21 cellular contexts compared by ENCODE assay signal in genomic region chr1:167746013-167746672, GRCh38. TPM values are rescaled to one million over a fixed set of nuclear protein-coding genes. Genes with fewer than 3 reads are reported as not detected.
DNase-seq lines count a peak whose midpoint lies in the region; ATAC-seq and TF ChIP-seq lines count a peak whose summit lies in the region.
"Had no signal": no experiment of that assay in that cellular context is flagged by ENCODE, and none has a peak within 500 bp of the region (broad histone marks: within the 10 kb centered on the region; RNA-seq: fewer than 3 reads in every experiment).

No MANE protein-coding gene starts in this region.

- H3K4ac ChIP-seq in IMR-90 (ENCODE audit: low read depth, low read length), result no peak overlapping the region

- H2BK120ac ChIP-seq in IMR-90 (ENCODE audit: low read depth, low read length), result no peak overlapping the region

- no peak overlapping the region for H4K5ac ChIP-seq in IMR-90 (ENCODE audit: low read depth, low read length)

- H2AFZ ChIP-seq in IMR-90 (replicated peaks; ENCODE audit: low read length, poor library complexity), result no peak overlapping the region
- H2AFZ ChIP-seq: PC-9 had no signal

- TF ChIP-seq RAD21 in IMR-90 (IDR thresholded peaks at IDR 0.05; ENCODE audit: low read length), result no peak

- DNase-seq in IMR-90, result no peak
- no peak for DNase-seq in activated B cell treated with CpG ODN at 0.5 μM for 24 hours
- peak; percentile 23 for DNase-seq in germinal center (ENCODE audit: low spot score)
- DNase-seq in CD4-positive, alpha-beta T cell, result no peak
- DNase-seq in BE2C, result no peak
- DNase-seq: activated naive CD4-positive, alpha-beta T cell; activated T-cell treated with anti-CD3 and anti-CD28 coated beads, Interleukin-2, amount 50 U/mL, for 72 hours; left ventricle myocardium superior; MV-4-11; NCI-H510A treated with DMSO at 0.1 percent for 48 hours; PC-9; posterior cingulate gyrus; right lobe of liver; SHP77; stimulated activated CD4-positive, alpha-beta T cell treated with anti-CD3 and anti-CD28 coated beads, Interleukin-4, amount 100 ng/mL, for 1 hour; T-helper 9 cell had no signal

- TF ChIP-seq POLR2A in IMR-90 (IDR thresholded peaks at IDR 0.05; ENCODE audit: low read depth, low read length), result no peak

- H3K4me3 Mint-ChIP-seq in activated B cell treated with CpG ODN at 0.5 μM for 24 hours, result no peak overlapping the region
- H3K4me3 Mint-ChIP-seq in stimulated activated memory B cell treated with anti-CD40 and anti-IgM and Interleukin-4, amounts not matched to agents 10 μg/mL and 1 μg/mL and 100 μg/mL, for 72 hours, result no peak overlapping the region
- H3K4me3 Mint-ChIP-seq in CD4-positive, alpha-beta T cell, result no peak overlapping the region
- H3K4me3 Mint-ChIP-seq: activated T-cell treated with anti-CD3 and anti-CD28 coated beads, Interleukin-2, amount 50 U/mL, for 72 hours; natural killer cell treated with Interleukin-12 subunit alpha and Interleukin-12 subunit beta and Interleukin-15 and Interleukin-18, amount 100 ng/mL, for 72 hours had no signal

- no peak overlapping the region for H3K23ac ChIP-seq in IMR-90 (ENCODE audit: low read depth, low read length)

- H3K27me3 Mint-ChIP-seq in activated B cell treated with CpG ODN at 0.5 μM for 24 hours, result no peaks in the 10 kb centered on the region
- no peaks in the 10 kb centered on the region for H3K27me3 Mint-ChIP-seq in stimulated activated memory B cell treated with anti-CD40 and anti-IgM and Interleukin-4, amounts not matched to agents 10 μg/mL and 1 μg/mL and 100 μg/mL, for 72 hours
- H3K27me3 Mint-ChIP-seq in CD4-positive, alpha-beta T cell, result no peaks in the 10 kb centered on the region
- H3K27me3 Mint-ChIP-seq: natural killer cell treated with Interleukin-12 subunit alpha and Interleukin-12 subunit beta and Interleukin-15 and Interleukin-18, amount 100 ng/mL, for 72 hours had no signal

- no peak overlapping the region for H3K27ac ChIP-seq in IMR-90 (ENCODE audit: insufficient read depth, low read length)
- H3K27ac ChIP-seq in CD4-positive, alpha-beta T cell (ENCODE audit: low read depth, low read length), result no peak overlapping the region
- H3K27ac ChIP-seq: KMS-11, PC-9, right lobe of liver had no signal

- dilution Hi-C loops in IMR-90 (cut with HindIII; ENCODE audit: low sequenced_read_pairs, unreplicated experiment), result no loop called here

- no peak overlapping the region for H3K56ac ChIP-seq in IMR-90 (ENCODE audit: extremely low read depth, insufficient read depth, low read length)

- POLR2A ChIA-PET in IMR-90 (lab: Charles Lee; ENCODE audit: unreplicated experiment), result no interaction called here
- POLR2A ChIA-PET in activated B cell treated with CpG ODN at 0.5 μM for 24 hours (lab: Charles Lee), result interaction anchor here (0.7 kb wide), 1 partner anchor 129 kb away, joined by 3 read pairs; no protein-coding TSS in a partner anchor
- POLR2A ChIA-PET in CD4-positive, alpha-beta T cell (lab: Charles Lee), result no interaction called here

- no peaks in the 10 kb centered on the region for H3K9me3 ChIP-seq in IMR-90 (ENCODE audit: control insufficient read depth, insufficient read depth, low read length)
- no peaks in the 10 kb centered on the region for H3K9me3 ChIP-seq in CD4-positive, alpha-beta T cell (ENCODE audit: control insufficient read depth, low read length)
- no peaks in the 10 kb centered on the region for H3K9me3 ChIP-seq in BE2C
- H3K9me3 ChIP-seq: right lobe of liver had no signal

- H2BK15ac ChIP-seq in IMR-90 (ENCODE audit: low read depth, low read length), result no peak overlapping the region

- peak overlapping the region; percentile 60 for H3K27ac Mint-ChIP-seq in activated B cell treated with CpG ODN at 0.5 μM for 24 hours
- peak overlapping the region; percentile 83 for H3K27ac Mint-ChIP-seq in stimulated activated memory B cell treated with anti-CD40 and anti-IgM and Interleukin-4, amounts not matched to agents 10 μg/mL and 1 μg/mL and 100 μg/mL, for 72 hours
- no peak overlapping the region for H3K27ac Mint-ChIP-seq in CD4-positive, alpha-beta T cell
- H3K27ac Mint-ChIP-seq: activated T-cell treated with anti-CD3 and anti-CD28 coated beads, Interleukin-2, amount 50 U/mL, for 72 hours; natural killer cell treated with Interleukin-12 subunit alpha and Interleukin-12 subunit beta and Interleukin-15 and Interleukin-18, amount 100 ng/mL, for 72 hours had no signal

- H4K20me1 ChIP-seq in IMR-90 (ENCODE audit: insufficient read depth, low read length), result peaks cover 66% of the 10 kb centered on the region

- H3K18ac ChIP-seq in IMR-90 (ENCODE audit: low read depth, low read length), result no peak overlapping the region

- intact Hi-C loops in IMR-90 (cut with micrococcal nuclease) (no loop called here), activated B cell treated with CpG ODN at 0.5 μM for 24 hours (cut with micrococcal nuclease) (no loop called here)
- intact Hi-C loops in CD4-positive, alpha-beta T cell (cut with DNase I, micrococcal nuclease), result no loop called here

- no peaks in the 10 kb centered on the region for H3K9me3 Mint-ChIP-seq in activated B cell treated with CpG ODN at 0.5 μM for 24 hours
- H3K9me3 Mint-ChIP-seq in stimulated activated memory B cell treated with anti-CD40 and anti-IgM and Interleukin-4, amounts not matched to agents 10 μg/mL and 1 μg/mL and 100 μg/mL, for 72 hours, result no peaks in the 10 kb centered on the region
- no peaks in the 10 kb centered on the region for H3K9me3 Mint-ChIP-seq in CD4-positive, alpha-beta T cell
- H3K9me3 Mint-ChIP-seq: activated T-cell treated with anti-CD3 and anti-CD28 coated beads, Interleukin-2, amount 50 U/mL, for 72 hours; natural killer cell treated with Interleukin-12 subunit alpha and Interleukin-12 subunit beta and Interleukin-15 and Interleukin-18, amount 100 ng/mL, for 72 hours had no signal

- H3K14ac ChIP-seq in IMR-90 (replicated peaks; ENCODE audit: low read depth, low read length), result peak overlapping the region; percentile 75; the same call in 1 of the 2 replicates

- WGBS in IMR-90 (ENCODE audit: extremely low coverage in 2 of 2, insufficient read length in 1 of 2), 2 experiments, result 100% methylated on average over 2 of the region's 5 CpGs; no CpG with 5 or more reads in 1 of the 2 experiments

- no peak overlapping the region for H2BK5ac ChIP-seq in IMR-90 (ENCODE audit: low read depth, low read length, poor library complexity, severe bottlenecking)

- no peak overlapping the region for H4K8ac ChIP-seq in IMR-90 (ENCODE audit: low read depth in 2 of 2, low read length in 2 of 2)

- in situ Hi-C loops in IMR-90 (cut with MboI; ENCODE audit: low sequenced_read_pairs), result no loop called here

- H3K4me1 Mint-ChIP-seq in activated B cell treated with CpG ODN at 0.5 μM for 24 hours, result peaks cover 69% of the 10 kb centered on the region
- peaks cover 62% of the 10 kb centered on the region for H3K4me1 Mint-ChIP-seq in stimulated activated memory B cell treated with anti-CD40 and anti-IgM and Interleukin-4, amounts not matched to agents 10 μg/mL and 1 μg/mL and 100 μg/mL, for 72 hours
- H3K4me1 Mint-ChIP-seq in CD4-positive, alpha-beta T cell (ENCODE audit: low read depth), result no peaks in the 10 kb centered on the region

- peaks cover 21 to 66% of the 10 kb centered on the region in 2 experiments for H3K79me1 ChIP-seq in IMR-90 (ENCODE audit: low read depth in 1 of 2, low read length in 2 of 2)

- H3K9ac ChIP-seq in IMR-90 (ENCODE audit: low read depth, low read length), result no peak overlapping the region
- H3K9ac ChIP-seq: KMS-11 had no signal

- CTCF ChIA-PET in IMR-90 (lab: Yijun Ruan, JAX), result no interaction called here
- CTCF ChIA-PET in activated B cell treated with CpG ODN at 0.5 μM for 24 hours (lab: Charles Lee), result interaction anchor here (1.0 kb wide), 1 partner anchor 31 kb away, joined by 3 read pairs; no protein-coding TSS in a partner anchor
- CTCF ChIA-PET in CD4-positive, alpha-beta T cell (lab: Charles Lee), result no interaction called here

- H2AK5ac ChIP-seq in IMR-90 (ENCODE audit: low read depth, low read length), result 0 out of 2 replicates have a peak overlapping the region, but pooled peaks have one; percentile 5

- no peaks in the 10 kb centered on the region for H3K36me3 ChIP-seq in IMR-90 (ENCODE audit: control insufficient read depth, insufficient read depth, low read length)
- H3K36me3 ChIP-seq in BE2C, result no peaks in the 10 kb centered on the region
- H3K36me3 ChIP-seq: right lobe of liver had no signal

- H3K9me1 ChIP-seq in IMR-90 (ENCODE audit: insufficient read depth, low read length), result peaks cover 25% of the 10 kb centered on the region

- ATAC-seq in IMR-90 (ENCODE audit: low read depth) (no peak), activated B cell treated with CpG ODN at 0.5 μM for 24 hours (ENCODE audit: low read depth) (no peak), GM21423 (IDR thresholded peaks at IDR 0.05; ENCODE audit: unreplicated experiment) (no peak), HG02763 (IDR thresholded peaks at IDR 0.05; ENCODE audit: unreplicated experiment) (no peak)
- no peak for ATAC-seq in stimulated activated memory B cell treated with anti-CD40 and anti-IgM and Interleukin-4, amounts not matched to agents 10 μg/mL and 1 μg/mL and 100 μg/mL, for 72 hours
- ATAC-seq in CD4-positive, alpha-beta T cell (ENCODE audit: poor library complexity), result no peak
- ATAC-seq: activated T-cell treated with anti-CD3 and anti-CD28 coated beads, Interleukin-2, amount 50 U/mL, for 72 hours; left ventricle myocardium superior; natural killer cell treated with Interleukin-12 subunit alpha and Interleukin-12 subunit beta and Interleukin-15 and Interleukin-18, amount 100 ng/mL, for 72 hours; right lobe of liver had no signal

- H2BK20ac ChIP-seq in IMR-90 (ENCODE audit: low read depth, low read length), result no peak overlapping the region

- no TSS peak for BruUV-seq in IMR-90 (replicated peaks; lab: Mats Ljungman, UMichigan)

- H3K4me3 ChIP-seq in IMR-90 (ENCODE audit: insufficient read depth, low read depth, low read length) (no peak overlapping the region), BE2C (ENCODE audit: low read depth, low read length) (no peak overlapping the region)
- H3K4me3 ChIP-seq: PC-9, right lobe of liver had no signal

- no peak for TF ChIP-seq CTCF in IMR-90 (conservative IDR thresholded peaks at IDR 0.05; ENCODE audit: low read depth, low read length)
- TF ChIP-seq CTCF in activated B cell treated with CpG ODN at 0.5 μM for 24 hours (IDR thresholded peaks at IDR 0.05), result no peak
- no peak for TF ChIP-seq CTCF in CD4-positive, alpha-beta T cell (IDR thresholded peaks at IDR 0.05)
- no peak for TF ChIP-seq CTCF in BE2C (IDR thresholded peaks at IDR 0.05; ENCODE audit: low read depth, low read length)

- no peaks in the 10 kb centered on the region for H3K36me3 Mint-ChIP-seq in activated B cell treated with CpG ODN at 0.5 μM for 24 hours (ENCODE audit: low read depth)
- peaks cover 4% of the 10 kb centered on the region for H3K36me3 Mint-ChIP-seq in stimulated activated memory B cell treated with anti-CD40 and anti-IgM and Interleukin-4, amounts not matched to agents 10 μg/mL and 1 μg/mL and 100 μg/mL, for 72 hours
- no peaks in the 10 kb centered on the region for H3K36me3 Mint-ChIP-seq in CD4-positive, alpha-beta T cell (ENCODE audit: low read depth)
- H3K36me3 Mint-ChIP-seq: natural killer cell treated with Interleukin-12 subunit alpha and Interleukin-12 subunit beta and Interleukin-15 and Interleukin-18, amount 100 ng/mL, for 72 hours had no signal

- no peak overlapping the region for H2AK9ac ChIP-seq in IMR-90 (replicated peaks; ENCODE audit: low read depth, low read length, poor library complexity)

- no peak overlapping the region for H4K91ac ChIP-seq in IMR-90 (ENCODE audit: insufficient read depth, low read depth, low read length)

- H3K4me1 ChIP-seq in IMR-90 (ENCODE audit: control insufficient read depth, insufficient read depth, low read length) (peaks cover 14% of the 10 kb centered on the region), BE2C (no peaks in the 10 kb centered on the region; the same call in 1 of the 2 replicates)

- H3K27me3 ChIP-seq in IMR-90 (ENCODE audit: control insufficient read depth, insufficient read depth, low read length) (no peaks in the 10 kb centered on the region), BE2C (no peaks in the 10 kb centered on the region)
- no peaks in the 10 kb centered on the region for H3K27me3 ChIP-seq in CD4-positive, alpha-beta T cell (ENCODE audit: control insufficient read depth, insufficient read depth, low read length)
- H3K27me3 ChIP-seq: right lobe of liver had no signal

- H3K4me2 ChIP-seq in IMR-90 (ENCODE audit: low read depth, low read length), result no peak overlapping the region
- H3K4me2 ChIP-seq: KMS-11, PC-9 had no signal

RNA-seq across cellular contexts. Expression of gene MPZL1, which starts 24.4 kb away (rescaled TPM):
- total RNA-seq in IMR-90 (2012; rRNA removed) (81.7 and 87.3 TPM in 2 replicates), activated B cell treated with CpG ODN at 0.5 μM for 24 hours (27.2 and 27.4 TPM in 2 replicates)
- 48.0 and 55.3 TPM in 2 replicates for polyA plus RNA-seq in IMR-90 (2012; rRNA removed)
- 28.8 and 39.7 TPM in 2 replicates for polyA plus RNA-seq in IMR-90 (2012; cell fraction: cytosol; rRNA removed)
- 22.6 and 65.6 TPM in 2 replicates for polyA plus RNA-seq in IMR-90 (2012; cell fraction: nucleus; rRNA removed; ENCODE audit: low replicate concordance)
- total RNA-seq in CD4-positive, alpha-beta T cell, result 1 to 10 TPM; 1.2 to 1.5 TPM
- polyA plus RNA-seq in BE2C (2012; ENCODE audit: insufficient read depth, insufficient read length, low read depth), result 46.7 TPM

Comparison
In these comparisons a context has a peak if more than half of its experiments do, and no peak if none do; other contexts are left out.
1. RNA of gene MPZL1, which starts 24.4 kb away (total RNA-seq): 81.7 to 87.3 TPM in IMR-90 and 27.2 to 27.4 TPM in activated B cell treated with CpG ODN at 0.5 μM for 24 hours; 1.2 to 1.5 TPM in CD4-positive, alpha-beta T cell; every median in the first group is over 10 times any median in the second.